In the genomic region with DNA sequence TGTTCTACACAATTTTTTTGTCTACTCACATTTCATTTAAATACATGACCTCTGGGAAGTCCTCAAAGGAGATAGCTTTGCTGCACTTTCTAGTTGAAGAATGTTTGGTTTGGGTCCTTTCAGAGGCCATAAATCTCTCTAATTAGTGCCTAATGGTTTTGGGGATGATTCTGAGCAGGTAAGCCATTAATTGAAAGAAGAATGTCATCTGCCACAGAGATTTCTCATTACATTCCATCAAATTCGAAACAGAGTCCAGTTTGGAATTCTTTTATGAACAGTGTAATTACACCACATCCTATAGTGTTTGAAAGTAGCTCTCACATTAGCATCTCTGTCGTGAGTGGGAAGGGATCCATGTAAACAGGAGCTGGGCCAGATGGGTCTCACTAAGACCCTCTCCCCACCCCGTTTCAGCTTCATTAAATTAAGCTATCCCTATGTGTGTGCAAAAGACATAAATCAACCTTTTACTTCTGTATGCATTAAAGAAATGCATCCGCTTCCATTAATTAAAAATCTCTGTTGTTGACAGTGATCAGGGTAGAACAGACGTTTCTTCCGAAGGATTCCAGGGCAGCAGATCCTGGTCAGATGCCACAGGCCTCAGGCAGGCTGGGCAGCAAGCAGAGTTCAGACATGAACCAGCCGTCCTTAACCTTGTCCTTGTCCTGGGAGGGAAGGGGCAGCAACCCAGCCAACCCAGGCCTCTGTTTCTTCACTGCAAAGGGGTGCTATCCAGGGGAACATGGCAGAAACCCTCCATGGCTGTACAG, we compare ENCODE assay signal across 18 cellular contexts.
"Had no signal": no experiment of that assay in that cellular context is flagged by ENCODE, and none has a peak within 500 bp of the region (broad histone marks: within the 10 kb centered on the region; RNA-seq: fewer than 3 reads in every experiment).

No MANE protein-coding gene starts in this region.

- H3K27me3 ChIP-seq: gastroesophageal sphincter, ovary, right atrium auricular region, sigmoid colon, uterus had no signal

- H3K4me3 ChIP-seq: esophagus squamous epithelium, gastroesophageal sphincter, mucosa of descending colon, ovary, right atrium auricular region, sigmoid colon, skin epidermis, uterus had no signal

- ATAC-seq: effector memory CD8-positive, alpha-beta T cell; gastroesophageal sphincter; left colon; mucosa of descending colon; naive thymus-derived CD8-positive, alpha-beta T cell had no signal

- H3K27ac ChIP-seq: epithelial cell of prostate, esophagus squamous epithelium, gastroesophageal sphincter, ovary, right atrium auricular region, sigmoid colon, skin epidermis, uterus had no signal

- DNase-seq: effector memory CD8-positive, alpha-beta T cell; esophagus squamous epithelium; foreskin fibroblast; left colon; mammary epithelial cell; mucosa of descending colon; naive thymus-derived CD8-positive, alpha-beta T cell; ovary; sigmoid colon; stimulated activated CD4-positive, alpha-beta T cell treated with anti-CD3 and anti-CD28 coated beads, Interleukin-12 subunit alpha, Interleukin-12 subunit beta, amount 100 ng/mL, for 4 hours; stimulated activated CD4-positive, alpha-beta T cell treated with anti-CD3 and anti-CD28 coated beads, Interleukin-2, amount 100 ng/mL, for 48 hours; stimulated activated naive CD4-positive, alpha-beta T cell treated with Interleukin-2 at 50 U/mL for 16 hours; uterus had no signal

- H3K9me3 ChIP-seq: esophagus squamous epithelium, gastroesophageal sphincter, mucosa of descending colon, ovary, right atrium auricular region, sigmoid colon, uterus had no signal

- H3K36me3 ChIP-seq: esophagus squamous epithelium, gastroesophageal sphincter, ovary, right atrium auricular region, sigmoid colon, uterus had no signal

- FAIRE-seq: colon had no signal

- H3K4me1 ChIP-seq: esophagus squamous epithelium, right atrium auricular region, uterus had no signal
